8 cellular contexts compared by ENCODE assay signal in genomic region chr2:75710220-75710576, GRCh38. TPM values are rescaled to one million over a fixed set of nuclear protein-coding genes. Genes with fewer than 3 reads are reported as not detected.
DNase-seq lines count a peak whose midpoint lies in the region; ATAC-seq and TF ChIP-seq lines count a peak whose summit lies in the region.

No MANE protein-coding gene starts in this region.

- H3K9me3 Mint-ChIP-seq in stimulated activated memory B cell treated with anti-CD40 and anti-IgM and Interleukin-4, amounts not matched to agents 10 μg/mL and 1 μg/mL and 100 μg/mL, for 72 hours, result no peaks in the 10 kb centered on the region

- DNase-seq in hepatocyte (ENCODE audit: low spot score), result no peak
- no peak for DNase-seq in activated effector memory CD4-positive, alpha-beta T cell treated with anti-CD3 and anti-CD28 coated beads, Interleukin-2, amount 50 U/mL, for 16 hours
- DNase-seq in SK-N-DZ (ENCODE audit: low spot score), result no peak

- H3K4me2 ChIP-seq in hepatocyte, result peak overlapping the region; percentile 82

- H3K36me3 ChIP-seq in hepatocyte (replicated peaks; ENCODE audit: insufficient read depth, low read depth), result no peaks in the 10 kb centered on the region

- peak overlapping the region; percentile 78 for H3K4me3 ChIP-seq in WI38 (ENCODE audit: low read depth, low read length)
- H3K4me3 ChIP-seq in hepatocyte, result peak overlapping the region; percentile 30

- no peaks in the 10 kb centered on the region for H3K9me2 ChIP-seq in hepatocyte (replicated peaks; ENCODE audit: insufficient read depth)

- H3K27ac ChIP-seq in hepatocyte, result peak overlapping the region; percentile 94

- H2AFZ ChIP-seq in hepatocyte, result peak overlapping the region; percentile 94

- no peaks in the 10 kb centered on the region for H3K27me3 Mint-ChIP-seq in stimulated activated memory B cell treated with anti-CD40 and anti-IgM and Interleukin-4, amounts not matched to agents 10 μg/mL and 1 μg/mL and 100 μg/mL, for 72 hours

- H3K36me3 Mint-ChIP-seq in stimulated activated memory B cell treated with anti-CD40 and anti-IgM and Interleukin-4, amounts not matched to agents 10 μg/mL and 1 μg/mL and 100 μg/mL, for 72 hours, result peaks cover 7% of the 10 kb centered on the region

- no peaks in the 10 kb centered on the region for H3K9me3 ChIP-seq in hepatocyte (ENCODE audit: low read depth)

- peak overlapping the region; percentile 93 for H3K4me3 Mint-ChIP-seq in stimulated activated memory B cell treated with anti-CD40 and anti-IgM and Interleukin-4, amounts not matched to agents 10 μg/mL and 1 μg/mL and 100 μg/mL, for 72 hours

- no peaks in the 10 kb centered on the region for H3K27me3 ChIP-seq in hepatocyte

- no peaks in the 10 kb centered on the region for H4K20me1 ChIP-seq in hepatocyte (ENCODE audit: insufficient read depth, poor library complexity, severe bottlenecking)

- ATAC-seq in GM18511 (IDR thresholded peaks at IDR 0.05; ENCODE audit: unreplicated experiment), result peak; percentile 38
- peak; percentile 28 for ATAC-seq in HG02852 (IDR thresholded peaks at IDR 0.05; ENCODE audit: unreplicated experiment)
- no peak for ATAC-seq in stimulated activated memory B cell treated with anti-CD40 and anti-IgM and Interleukin-4, amounts not matched to agents 10 μg/mL and 1 μg/mL and 100 μg/mL, for 72 hours
- ATAC-seq in HG02610 (IDR thresholded peaks at IDR 0.05; ENCODE audit: unreplicated experiment), result no peak

- H3K4me1 ChIP-seq in hepatocyte (ENCODE audit: insufficient read depth), result peaks cover 12% of the 10 kb centered on the region

- H3K27ac Mint-ChIP-seq in stimulated activated memory B cell treated with anti-CD40 and anti-IgM and Interleukin-4, amounts not matched to agents 10 μg/mL and 1 μg/mL and 100 μg/mL, for 72 hours, result peak overlapping the region; percentile 97

- peaks cover 30% of the 10 kb centered on the region for H3K79me2 ChIP-seq in hepatocyte

- H3K4me1 Mint-ChIP-seq in stimulated activated memory B cell treated with anti-CD40 and anti-IgM and Interleukin-4, amounts not matched to agents 10 μg/mL and 1 μg/mL and 100 μg/mL, for 72 hours, result peaks cover 7% of the 10 kb centered on the region

- TF ChIP-seq CTCF in WI38 (IDR thresholded peaks at IDR 0.05; ENCODE audit: low read depth, low read length), result no peak
- TF ChIP-seq CTCF in hepatocyte (IDR thresholded peaks at IDR 0.05; ENCODE audit: poor library complexity), result no peak

- WGBS in hepatocyte (ENCODE audit: low lambda C conversion rate, missing lambda C conversion rate), result 2% methylated on average over 10 of the region's 12 CpGs

RNA-seq across cellular contexts. Expression of gene GCFC2, which starts 0.5 kb away (rescaled TPM):
- 27.6 and 28.8 TPM in 2 replicates for total RNA-seq in hepatocyte
- polyA plus RNA-seq in hepatocyte, result 15.5 and 16.0 TPM in 2 replicates
- polyA plus RNA-seq in SK-N-DZ (2014; cell fraction: cytosol; rRNA removed), result 12.6 and 15.4 TPM in 2 replicates
- 29.2 and 29.8 TPM in 2 replicates for polyA plus RNA-seq in SK-N-DZ (2014; cell fraction: nucleus; rRNA removed)

Comparison
In these comparisons a context has a peak if more than half of its experiments do, and no peak if none do; other contexts are left out.
1. ATAC-seq: peak in GM18511 (single experiment) and HG02852 (single experiment); none in stimulated activated memory B cell treated with anti-CD40 and anti-IgM and Interleukin-4, amounts not matched to agents 10 μg/mL and 1 μg/mL and 100 μg/mL, for 72 hours (single experiment) and HG02610 (single experiment).